ENCODE assay signal across 8 cellular contexts in genomic region chr4:76212851-76213414, GRCh38. TPM values are rescaled to one million over a fixed set of nuclear protein-coding genes. Genes with fewer than 3 reads are reported as not detected.
DNase-seq lines count a peak whose midpoint lies in the region; ATAC-seq and TF ChIP-seq lines count a peak whose summit lies in the region.

No MANE protein-coding gene starts in this region.

- TF ChIP-seq CTCF in C4-2B (conservative IDR thresholded peaks at IDR 0.05) (no peak), thoracic aorta (IDR thresholded peaks at IDR 0.05) (no peak)

- H3K36me3 ChIP-seq in thoracic aorta, result no peaks in the 10 kb centered on the region

- ATAC-seq in HG02943 (IDR thresholded peaks at IDR 0.05; ENCODE audit: low read depth, unreplicated experiment), result peak; percentile 3
- peak; percentile 3 for ATAC-seq in thoracic aorta (ENCODE audit: insufficient number of reproducible peaks, low FRiP score, low read depth)
- ATAC-seq in GM19035 (IDR thresholded peaks at IDR 0.05; ENCODE audit: unreplicated experiment), result no peak

- H3K27me3 ChIP-seq in mononuclear cell (ENCODE audit: insufficient read depth, low read length) (no peaks in the 10 kb centered on the region), thoracic aorta (replicated peaks; ENCODE audit: insufficient read depth) (no peaks in the 10 kb centered on the region)

- peak; percentile 11 for DNase-seq in activated CD4-positive, CD25-positive, alpha-beta regulatory T cell treated with anti-CD3 and anti-CD28 coated beads, Interleukin-2, amount 50 U/mL, for 16 hours (ENCODE audit: low read depth, low spot score)
- DNase-seq in effector CD4-positive, alpha-beta T cell, result peak; percentile 11
- DNase-seq in thoracic aorta (ENCODE audit: low spot score), result no peak
- DNase-seq in NCI-H187 (lab: John Stamatoyannopoulos, UW), result no peak

- H3K4me3 ChIP-seq in mononuclear cell (ENCODE audit: low read length) (peak overlapping the region; percentile 67), thoracic aorta (peak overlapping the region; percentile 90)

- no peaks in the 10 kb centered on the region for H3K9me3 ChIP-seq in mononuclear cell (ENCODE audit: low read depth, low read length)
- H3K9me3 ChIP-seq in thoracic aorta, result no peaks in the 10 kb centered on the region

- H3K4me1 ChIP-seq in mononuclear cell (ENCODE audit: insufficient read depth, low read length) (peaks cover 91% of the 10 kb centered on the region), thoracic aorta (ENCODE audit: control insufficient read depth in 1 of 2, low read depth in 2 of 2) (peaks cover 38 to 63% of the 10 kb centered on the region in 2 donors)

- peak overlapping the region; percentile 97 for H3K27ac ChIP-seq in C4-2B
- H3K27ac ChIP-seq in thoracic aorta, result peak overlapping the region; percentile 94 to 98

RNA-seq across cellular contexts. Expression of gene SCARB2, which starts 0.7 kb away (rescaled TPM):
- total RNA-seq in mononuclear cell (35.3 TPM), thoracic aorta (100 to 1,000 TPM; 133 to 165 TPM)

RNA-seq across cellular contexts. Expression of gene FAM47E, which starts 38.6 kb away (rescaled TPM):
- total RNA-seq in mononuclear cell (0.21 TPM), thoracic aorta (under 1 TPM; 0.42 to 0.54 TPM)

Comparison
In these comparisons a context has a peak if more than half of its experiments do, and no peak if none do; other contexts are left out.
1. DNase-seq: peak in activated CD4-positive, CD25-positive, alpha-beta regulatory T cell treated with anti-CD3 and anti-CD28 coated beads, Interleukin-2, amount 50 U/mL, for 16 hours (single experiment) and effector CD4-positive, alpha-beta T cell (single experiment); none in thoracic aorta (single experiment) and NCI-H187 (0 of 2).